Comparison of ENCODE assay signal across 23 cellular contexts in genomic region chr6:112801681-112802080, GRCh38.
DNase-seq lines count a peak whose midpoint lies in the region; ATAC-seq and TF ChIP-seq lines count a peak whose summit lies in the region.
"Had no signal": no experiment of that assay in that cellular context is flagged by ENCODE, and none has a peak within 500 bp of the region (broad histone marks: within the 10 kb centered on the region; RNA-seq: fewer than 3 reads in every experiment).

No MANE protein-coding gene starts in this region.

- H3K9ac ChIP-seq in PC-3 (ENCODE audit: low read length), result no peak overlapping the region
- peak overlapping the region; percentile 79 for H3K9ac ChIP-seq in mesenchymal stem cell (ENCODE audit: low read length)
- H3K9ac ChIP-seq: neural progenitor cell had no signal

- H3K27me3 ChIP-seq in PC-3 (ENCODE audit: low read length), result no peaks in the 10 kb centered on the region
- H3K27me3 ChIP-seq in mesenchymal stem cell (ENCODE audit: control insufficient read depth in 1 of 2, insufficient read depth in 1 of 2, low read length in 2 of 2), result no peaks in the 10 kb centered on the region
- H3K27me3 ChIP-seq in tibial nerve, result no peaks in the 10 kb centered on the region
- H3K27me3 ChIP-seq: foreskin keratinocyte, heart right ventricle, neural progenitor cell, sigmoid colon, uterus had no signal

- H2AK5ac ChIP-seq in mesenchymal stem cell (ENCODE audit: low read length, severe bottlenecking), result no peak overlapping the region

- no peak for TF ChIP-seq POLR2A in tibial nerve (IDR thresholded peaks at IDR 0.05)

- no peak for DNase-seq in PC-3
- DNase-seq in mesenchymal stem cell, result peak; percentile 6
- DNase-seq in tibial nerve (ENCODE audit: low spot score in 2 of 2), result no peak
- DNase-seq in NCI-H69 (lab: John Stamatoyannopoulos, UW), result no peak
- DNase-seq in DMS79 treated with DMSO at 0.1 percent for 48 hours (lab: John Stamatoyannopoulos, UW), result no peak
- no peak for DNase-seq in NCI-H2227 treated with DMSO at 0.1 percent for 48 hours (lab: John Stamatoyannopoulos, UW)
- DNase-seq: activated CD4-positive, alpha-beta T cell treated with anti-CD3 and anti-CD28 coated beads for 48 hours; activated naive CD8-positive, alpha-beta T cell treated with anti-CD3 and anti-CD28 coated beads, Interleukin-2, amount 50 U/mL, for 24 hours; activated T-cell treated with anti-CD3 and anti-CD28 coated beads, Interleukin-2, amount 50 U/mL, for 4 hours; effector CD4-positive, alpha-beta T cell; heart right ventricle; Kasumi-1; NCI-H2171 treated with DMSO at 0.1 percent for 48 hours; NCI-H524 treated with DMSO at 0.1 percent for 48 hours; sigmoid colon; stimulated activated naive CD4-positive, alpha-beta T cell treated with Interleukin-2 at 50 U/mL for 16 hours; uterus had no signal

- ATAC-seq in PC-3, result no peak
- ATAC-seq: activated naive CD8-positive, alpha-beta T cell treated with anti-CD3 and anti-CD28 coated beads, Interleukin-2, amount 50 U/mL, for 24 hours; activated T-cell treated with anti-CD3 and anti-CD28 coated beads, Interleukin-2, amount 50 U/mL, for 4 hours; heart right ventricle had no signal

- intact Hi-C loops in PC-3 (cut with micrococcal nuclease), result no loop called here

- H3K4me1 ChIP-seq in PC-3 (ENCODE audit: insufficient read depth, low read length), result peaks cover 10% of the 10 kb centered on the region
- H3K4me1 ChIP-seq in mesenchymal stem cell (ENCODE audit: control insufficient read depth, insufficient read depth, low read depth, low read length), result no peaks in the 10 kb centered on the region
- peaks cover 0 to 11% (median 3%) of the 10 kb centered on the region in 4 donors for H3K4me1 ChIP-seq in tibial nerve
- H3K4me1 ChIP-seq: heart right ventricle, neural progenitor cell, prostate gland, sigmoid colon, uterus had no signal

- no peak overlapping the region for H3K18ac ChIP-seq in mesenchymal stem cell (ENCODE audit: low read depth in 1 of 2, low read length in 2 of 2)

- no peak overlapping the region for H2BK15ac ChIP-seq in mesenchymal stem cell (ENCODE audit: low read depth, poor library complexity, severe bottlenecking)

- no peak overlapping the region for H4K8ac ChIP-seq in mesenchymal stem cell (ENCODE audit: low read length)

- H3K36me3 Mint-ChIP-seq in brain, result peaks cover 19% of the 10 kb centered on the region
- H3K36me3 Mint-ChIP-seq: neural progenitor cell had no signal

- H3F3A ChIP-seq in PC-3 (ENCODE audit: low read length, unreplicated experiment), result no peaks in the 10 kb centered on the region

- WGBS in mesenchymal stem cell, result 50% methylated on average over 2 of the region's 3 CpGs
- 42 to 50% methylated on average over 3 of the region's 3 CpGs for WGBS in tibial nerve, 2 donors

- peaks cover 3 to 12% (median 11%) of the 10 kb centered on the region in 5 experiments for H3K9me3 Mint-ChIP-seq in brain

- CTCF ChIA-PET in PC-3 (lab: Charles Lee), result no interaction called here

- H3K27ac ChIP-seq in PC-3 (ENCODE audit: low read length), result no peak overlapping the region
- H3K27ac ChIP-seq in mesenchymal stem cell (ENCODE audit: low read length, poor library complexity, severe bottlenecking), result peak overlapping the region; percentile 84
- H3K27ac ChIP-seq in tibial nerve, result peak overlapping the region in 3 of 4 donors; percentile 2 to 45 (median 15)
- H3K27ac ChIP-seq: foreskin keratinocyte, HL-60, neural progenitor cell, prostate gland, sigmoid colon, SK-N-MC, uterus had no signal

- H3K27ac Mint-ChIP-seq in brain, result peak overlapping the region in 3 of 5 experiments; percentile 18 to 74 (median 61)
- H3K27ac Mint-ChIP-seq: activated naive CD8-positive, alpha-beta T cell treated with anti-CD3 and anti-CD28 coated beads, Interleukin-2, amount 50 U/mL, for 24 hours; neural progenitor cell had no signal

- no peaks in the 10 kb centered on the region for H3K79me1 ChIP-seq in mesenchymal stem cell (replicated peaks; ENCODE audit: low read length, poor library complexity, severe bottlenecking)

- H3K23ac ChIP-seq in mesenchymal stem cell (ENCODE audit: low read length in 2 of 2), result no peak overlapping the region

- H3K36me3 ChIP-seq in PC-3 (ENCODE audit: low read depth, low read length) (no peaks in the 10 kb centered on the region), mesenchymal stem cell (ENCODE audit: control insufficient read depth in 1 of 2, insufficient read depth in 2 of 2, low read depth in 1 of 2, low read length in 2 of 2) (no peaks in the 10 kb centered on the region), tibial nerve (no peaks in the 10 kb centered on the region)
- H3K36me3 ChIP-seq: heart right ventricle, neural progenitor cell, prostate gland, sigmoid colon, uterus had no signal

- no peak overlapping the region for H2BK12ac ChIP-seq in mesenchymal stem cell (ENCODE audit: low read length in 2 of 2)

- no peak for TF ChIP-seq CTCF in PC-3 (conservative IDR thresholded peaks at IDR 0.05; ENCODE audit: low read depth, low read length)
- TF ChIP-seq CTCF in brain (conservative IDR thresholded peaks at IDR 0.05), result no peak
- TF ChIP-seq CTCF in tibial nerve (IDR thresholded peaks at IDR 0.05), result no peak

- peak overlapping the region in 2 of 5 experiments; percentile 2 to 4 for H3K4me3 Mint-ChIP-seq in brain
- H3K4me3 Mint-ChIP-seq: activated naive CD8-positive, alpha-beta T cell treated with anti-CD3 and anti-CD28 coated beads, Interleukin-2, amount 50 U/mL, for 24 hours; activated T-cell treated with anti-CD3 and anti-CD28 coated beads, Interleukin-2, amount 50 U/mL, for 4 hours; neural progenitor cell had no signal

- H2AFZ ChIP-seq in PC-3 (ENCODE audit: low read length) (peak overlapping the region; percentile 37; the same call in 1 of the 2 replicates), mesenchymal stem cell (ENCODE audit: low read depth, low read length) (no peak overlapping the region)
- H2AFZ ChIP-seq: neural progenitor cell had no signal

- H3K4me1 Mint-ChIP-seq in brain, result peaks cover 29% of the 10 kb centered on the region
- H3K4me1 Mint-ChIP-seq: activated naive CD8-positive, alpha-beta T cell treated with anti-CD3 and anti-CD28 coated beads, Interleukin-2, amount 50 U/mL, for 24 hours had no signal

- H3K79me2 ChIP-seq in PC-3 (ENCODE audit: low read length), result no peaks in the 10 kb centered on the region

- no TSS peak for BruUV-seq in PC-3 (replicated peaks; lab: Mats Ljungman, UMichigan)

- H4K20me1 ChIP-seq in PC-3 (ENCODE audit: low read length), result no peaks in the 10 kb centered on the region

- no peak overlapping the region for H4K91ac ChIP-seq in mesenchymal stem cell (ENCODE audit: low read length)

- POLR2A ChIA-PET in PC-3 (lab: Charles Lee; ENCODE audit: unreplicated experiment), result no interaction called here

- no peaks in the 10 kb centered on the region for H3K27me3 Mint-ChIP-seq in brain

- no peak overlapping the region for H3K14ac ChIP-seq in mesenchymal stem cell (ENCODE audit: low read length in 2 of 2)

- H3K4me3 ChIP-seq in PC-3 (ENCODE audit: low read length) (no peak overlapping the region), mesenchymal stem cell (ENCODE audit: insufficient read depth in 1 of 2, low read depth in 1 of 2, low read length in 2 of 2) (no peak overlapping the region), tibial nerve (no peak overlapping the region)
- H3K4me3 ChIP-seq: heart right ventricle, neural progenitor cell, prostate gland, sigmoid colon, SK-N-MC, uterus had no signal

- TF ChIP-seq EP300 in tibial nerve (IDR thresholded peaks at IDR 0.05), result no peak

- H3K9me3 ChIP-seq in PC-3 (ENCODE audit: low read length) (no peaks in the 10 kb centered on the region), mesenchymal stem cell (ENCODE audit: control insufficient read depth, low read length) (no peaks in the 10 kb centered on the region), tibial nerve (no peaks in the 10 kb centered on the region)
- H3K9me3 ChIP-seq: prostate gland, sigmoid colon, uterus had no signal

- no peak overlapping the region for H3K4ac ChIP-seq in mesenchymal stem cell (ENCODE audit: low read depth in 1 of 2, low read length in 2 of 2)

- no peak overlapping the region for H2BK5ac ChIP-seq in mesenchymal stem cell (ENCODE audit: low read depth, low read length, poor library complexity, severe bottlenecking)

- no peak overlapping the region for H2BK120ac ChIP-seq in mesenchymal stem cell (ENCODE audit: low read depth, low read length)

- H3K9me2 ChIP-seq in PC-3 (replicated peaks; ENCODE audit: low read length), result no peaks in the 10 kb centered on the region

- H3K4me2 ChIP-seq in PC-3 (ENCODE audit: low read length), result peak overlapping the region; percentile 40
- H3K4me2 ChIP-seq in mesenchymal stem cell (ENCODE audit: low read length, poor library complexity, severe bottlenecking), result no peak overlapping the region
- H3K4me2 ChIP-seq: neural progenitor cell had no signal
